Comparison of ENCODE assay signal across 20 cellular contexts in genomic region chr2:96878171-96878570, GRCh38. TPM values are rescaled to one million over a fixed set of nuclear protein-coding genes. Genes with fewer than 3 reads are reported as not detected.
DNase-seq lines count a peak whose midpoint lies in the region; ATAC-seq and TF ChIP-seq lines count a peak whose summit lies in the region.
"Had no signal": no experiment of that assay in that cellular context is flagged by ENCODE, and none has a peak within 500 bp of the region (broad histone marks: within the 10 kb centered on the region; RNA-seq: fewer than 3 reads in every experiment).

No MANE protein-coding gene starts in this region.

- H2BK5ac ChIP-seq in mesendoderm (ENCODE audit: low read length) = no peak overlapping the region

- H2AK5ac ChIP-seq in mesendoderm (ENCODE audit: low read length) = no peak overlapping the region

- DNase-seq in RPMI7951 (ENCODE audit: low read depth) = peak; percentile 74
- no peak for DNase-seq in mesendoderm
- no peak for DNase-seq in GM10266 (ENCODE audit: extremely low spot score)
- no peak for DNase-seq in middle frontal gyrus (ENCODE audit: extremely low spot score, low spot score)
- DNase-seq in superior temporal gyrus (ENCODE audit: extremely low spot score) = no peak
- DNase-seq: 8988T; CD4-positive, alpha-beta memory T cell; GOT3; KG1; NCI-H1417; NCI-H187 treated with DMSO at 0.1 percent for 48 hours; NCI-H2227 treated with DMSO at 0.1 percent for 48 hours; NCI-H510A treated with DMSO at 0.1 percent for 48 hours; NCI-H82; SIG-M5 had no signal

- H3K9me3 ChIP-seq in BLaER1 (no peaks in the 10 kb centered on the region), skeletal muscle satellite cell (replicated peaks; ENCODE audit: low read length) (no peaks in the 10 kb centered on the region)

- no peak overlapping the region for H4K5ac ChIP-seq in mesendoderm (ENCODE audit: low read length)

- no peak overlapping the region for H3K18ac ChIP-seq in mesendoderm (ENCODE audit: low read length)

- H3K79me2 ChIP-seq in mesendoderm (ENCODE audit: control insufficient read depth, insufficient read depth, low read length) = no peaks in the 10 kb centered on the region

- H3K4me3 ChIP-seq in BLaER1 (peak overlapping the region; percentile 39; the same call in 1 of the 2 replicates), mesendoderm (ENCODE audit: low read length) (no peak overlapping the region), skeletal muscle satellite cell (ENCODE audit: low read length) (peak overlapping the region; percentile 24)

- H3K4me2 ChIP-seq in BLaER1 (peak overlapping the region; percentile 92), mesendoderm (ENCODE audit: low read length) (no peak overlapping the region), skeletal muscle satellite cell (ENCODE audit: low read length) (peak overlapping the region; percentile 59)

- H3K27ac ChIP-seq in BLaER1 (peak overlapping the region; percentile 75), mesendoderm (ENCODE audit: low read depth, low read length) (no peak overlapping the region)
- H3K27ac ChIP-seq: RWPE1 had no signal

- H2BK15ac ChIP-seq in mesendoderm (replicated peaks; ENCODE audit: low read depth) = no peak overlapping the region

- no peak overlapping the region for H4K8ac ChIP-seq in mesendoderm (ENCODE audit: low read depth, low read length)

- no peaks in the 10 kb centered on the region for H3K27me3 ChIP-seq in BLaER1
- no peaks in the 10 kb centered on the region for H3K27me3 ChIP-seq in mesendoderm (ENCODE audit: insufficient read depth, low read length, poor library complexity)
- peaks cover 18% of the 10 kb centered on the region for H3K27me3 ChIP-seq in skeletal muscle satellite cell (ENCODE audit: control insufficient read depth, insufficient read depth, low read length)

- H3K79me1 ChIP-seq in mesendoderm (ENCODE audit: low read length) = no peaks in the 10 kb centered on the region

- H3K4ac ChIP-seq in mesendoderm (ENCODE audit: low read depth, low read length) = no peak overlapping the region

- no peak for TF ChIP-seq CTCF in GM10266 (IDR thresholded peaks at IDR 0.05; ENCODE audit: control insufficient read depth, insufficient read depth, low read depth, missing control alignments)

- no CpG with 5 or more reads among the region's 7 CpGs for WGBS in mesendoderm (ENCODE audit: extremely low coverage, insufficient coverage, low lambda C conversion rate)

- H4K20me1 ChIP-seq in BLaER1 = no peaks in the 10 kb centered on the region

- H3K4me1 ChIP-seq in BLaER1 (peaks cover 100% of the 10 kb centered on the region), mesendoderm (ENCODE audit: control insufficient read depth, low read depth, low read length) (peaks cover 35% of the 10 kb centered on the region), skeletal muscle satellite cell (ENCODE audit: control insufficient read depth, insufficient read depth, low read length) (peaks cover 66% of the 10 kb centered on the region)

- no peak for ATAC-seq in GM21576 (IDR thresholded peaks at IDR 0.05; ENCODE audit: unreplicated experiment)
- ATAC-seq: HepG2 had no signal

- no peaks in the 10 kb centered on the region for H3K36me3 ChIP-seq in BLaER1
- no peaks in the 10 kb centered on the region for H3K36me3 ChIP-seq in mesendoderm (ENCODE audit: control insufficient read depth, insufficient read depth, low read length)
- H3K36me3 ChIP-seq in skeletal muscle satellite cell (ENCODE audit: insufficient read depth, low read length) = no peaks in the 10 kb centered on the region

- H3K56ac ChIP-seq in mesendoderm (ENCODE audit: low read length) = peak overlapping the region; percentile 68

- H2BK120ac ChIP-seq in mesendoderm (ENCODE audit: low read depth, low read length) = no peak overlapping the region

- H3K9ac ChIP-seq in BLaER1 = peak overlapping the region; percentile 64
- no peak overlapping the region for H3K9ac ChIP-seq in mesendoderm (ENCODE audit: low read length)
- peak overlapping the region; percentile 33 for H3K9ac ChIP-seq in skeletal muscle satellite cell (ENCODE audit: low read depth, low read length)

- no peak overlapping the region for H3K23ac ChIP-seq in mesendoderm (ENCODE audit: low read length)

RNA-seq across cellular contexts. Expression of gene SEMA4C, which starts 8.3 kb away (rescaled TPM):
- 30.3 and 41.0 TPM in 2 replicates for total RNA-seq in RPMI7951 (2014; rRNA removed; shearing (Covaris generic))
- polyA plus RNA-seq in mesendoderm (2013, experiment 1 of 2) = 32.1 TPM
- polyA plus RNA-seq in mesendoderm (2013, experiment 2 of 2) = 31.2 TPM
- total RNA-seq in skeletal muscle satellite cell (2012; rRNA removed) = 13.2 and 20.8 TPM in 2 replicates

RNA-seq across cellular contexts. Expression of gene ANKRD39, which starts 20.4 kb away (rescaled TPM):
- 20.7 and 25.8 TPM in 2 replicates for total RNA-seq in RPMI7951 (2014; rRNA removed; shearing (Covaris generic))
- polyA plus RNA-seq in mesendoderm (2013, experiment 1 of 2) = 14.2 TPM
- 13.8 TPM for polyA plus RNA-seq in mesendoderm (2013, experiment 2 of 2)
- total RNA-seq in skeletal muscle satellite cell (2012; rRNA removed) = 10.9 and 12.5 TPM in 2 replicates

RNA-seq across cellular contexts. Expression of gene ANKRD23, which starts 34.4 kb away (rescaled TPM):
- total RNA-seq in RPMI7951 (2014; rRNA removed; shearing (Covaris generic)) = 0.84 and 1.8 TPM in 2 replicates
- 0.86 TPM for polyA plus RNA-seq in mesendoderm (2013, experiment 1 of 2)
- polyA plus RNA-seq in mesendoderm (2013, experiment 2 of 2) = 1.7 TPM
- 1.1 and 2.3 TPM in 2 replicates for total RNA-seq in skeletal muscle satellite cell (2012; rRNA removed)
